11 cellular contexts compared by ENCODE assay signal in the genomic region with DNA sequence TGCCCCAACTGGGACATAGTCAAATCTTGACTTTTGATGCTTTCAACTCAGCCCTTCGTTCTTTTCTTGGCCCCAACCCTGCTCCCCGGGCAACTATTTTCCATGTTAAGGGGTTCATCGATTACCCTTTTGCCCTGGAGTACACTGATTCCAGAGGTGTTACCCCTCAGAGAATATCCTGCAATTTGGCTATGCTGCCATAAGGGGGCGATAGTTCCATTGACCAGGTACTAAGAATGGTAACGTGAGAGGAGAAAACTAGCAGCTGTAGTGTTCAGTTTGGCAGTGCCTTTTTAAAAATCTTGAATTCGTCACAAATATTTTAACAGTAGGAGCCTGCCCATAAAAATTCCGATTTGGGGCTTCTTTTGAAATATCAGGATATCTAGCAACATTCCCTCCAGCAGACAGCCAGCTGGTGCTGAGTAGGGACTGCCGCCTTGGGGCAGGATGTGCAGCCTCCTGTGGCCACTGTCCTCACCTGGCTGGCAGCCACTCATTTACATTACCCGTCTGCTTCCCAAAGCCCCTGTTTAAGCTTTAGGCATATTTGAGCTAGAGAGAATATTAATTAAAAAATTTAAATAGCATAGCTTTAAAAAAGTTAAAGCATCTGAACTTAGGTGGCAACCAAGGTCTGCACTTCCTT.
DNase-seq lines count a peak whose midpoint lies in the region; ATAC-seq and TF ChIP-seq lines count a peak whose summit lies in the region.
"Had no signal": no experiment of that assay in that cellular context is flagged by ENCODE, and none has a peak within 500 bp of the region (broad histone marks: within the 10 kb centered on the region; RNA-seq: fewer than 3 reads in every experiment).

No MANE protein-coding gene starts in this region.

- POLR2A ChIA-PET in HEK293T (lab: Yijun Ruan, JAX), result no interaction called here

- CTCF ChIA-PET in HEK293T (lab: Yijun Ruan, JAX), result interaction anchor here (0.6 to 0.8 kb wide), 3 partner anchors 45 to 348 kb away, joined by 3 to 5 read pairs (median 4); no protein-coding TSS in a partner anchor

- DNase-seq in ELF-1 (ENCODE audit: low read depth, low spot score) (peak; percentile 58), HEK293T (ENCODE audit: extremely low spot score) (peak; percentile 8), SKM-1 (lab: John Stamatoyannopoulos, UW; ENCODE audit: unreplicated experiment) (peak; percentile 1), left kidney (ENCODE audit: low read depth, low spot score) (peak; percentile 11), cerebellar cortex (ENCODE audit: low spot score) (no peak), SW 1271 (lab: John Stamatoyannopoulos, UW) (no peak), LoVo (ENCODE audit: low spot score) (no peak)
- DNase-seq: esophagus squamous epithelium; NK-92 treated with Interleukin-12 subunit alpha and Interleukin-12 subunit beta, amount 100 ng/mL, for 24 hours; pancreas had no signal

- ATAC-seq in GM21381 (IDR thresholded peaks at IDR 0.05; ENCODE audit: unreplicated experiment), result no peak

TF ChIP-seq in HEK293T, 16 proteins besides CTCF, POLR2A, EP300 and RAD21:
- TF ChIP-seq FOXA1 (IDR thresholded peaks at IDR 0.05) (no peak), SP1 (IDR thresholded peaks at IDR 0.05) (no peak), NFRKB (IDR thresholded peaks at IDR 0.05) (no peak), SUZ12 (IDR thresholded peaks at IDR 0.05) (no peak), L3MBTL2 (conservative IDR thresholded peaks at IDR 0.05) (no peak), FOXK2 (IDR thresholded peaks at IDR 0.05) (no peak), ZNF384 (IDR thresholded peaks at IDR 0.05) (no peak), HDGF (IDR thresholded peaks at IDR 0.05; ENCODE audit: borderline replicate concordance) (no peak), ARNT (IDR thresholded peaks at IDR 0.05) (no peak), BHLHE40 (IDR thresholded peaks at IDR 0.05; ENCODE audit: borderline replicate concordance) (no peak), ELF4 (IDR thresholded peaks at IDR 0.05) (no peak), TARDBP (IDR thresholded peaks at IDR 0.05) (no peak), FOXM1 (IDR thresholded peaks at IDR 0.05; ENCODE audit: borderline replicate concordance) (no peak), LEF1 (IDR thresholded peaks at IDR 0.05; ENCODE audit: borderline replicate concordance) (no peak), CTBP1 (IDR thresholded peaks at IDR 0.05; ENCODE audit: borderline replicate concordance) (no peak)
- TF ChIP-seq, protein P1, sequence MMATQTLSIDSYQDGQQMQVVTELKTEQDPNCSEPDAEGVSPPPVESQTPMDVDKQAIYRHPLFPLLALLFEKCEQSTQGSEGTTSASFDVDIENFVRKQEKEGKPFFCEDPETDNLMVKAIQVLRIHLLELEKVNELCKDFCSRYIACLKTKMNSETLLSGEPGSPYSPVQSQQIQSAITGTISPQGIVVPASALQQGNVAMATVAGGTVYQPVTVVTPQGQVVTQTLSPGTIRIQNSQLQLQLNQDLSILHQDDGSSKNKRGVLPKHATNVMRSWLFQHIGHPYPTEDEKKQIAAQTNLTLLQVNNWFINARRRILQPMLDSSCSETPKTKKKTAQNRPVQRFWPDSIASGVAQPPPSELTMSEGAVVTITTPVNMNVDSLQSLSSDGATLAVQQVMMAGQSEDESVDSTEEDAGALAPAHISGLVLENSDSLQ (IDR thresholded peaks at IDR 0.05), result no peak
TF ChIP-seq in HEK293T: peak in this region for 0.

Comparison
In these comparisons a context has a peak if more than half of its experiments do, and no peak if none do; other contexts are left out.
1. DNase-seq: peak in ELF-1 (single experiment), HEK293T (single experiment), SKM-1 (single experiment) and left kidney (single experiment); none in cerebellar cortex (single experiment), SW 1271 (0 of 2) and LoVo (single experiment).